Comparison of ENCODE assay signal across 12 cellular contexts in genomic region chr4:168421055-168421454, GRCh38. TPM values are rescaled to one million over a fixed set of nuclear protein-coding genes. Genes with fewer than 3 reads are reported as not detected.
DNase-seq lines count a peak whose midpoint lies in the region; ATAC-seq and TF ChIP-seq lines count a peak whose summit lies in the region.
"Had no signal": no experiment of that assay in that cellular context is flagged by ENCODE, and none has a peak within 500 bp of the region (broad histone marks: within the 10 kb centered on the region; RNA-seq: fewer than 3 reads in every experiment).

No MANE protein-coding gene starts in this region.

- H3K4me1 Mint-ChIP-seq in activated T-cell treated with anti-CD3 and anti-CD28 coated beads, Interleukin-2, amount 50 U/mL, for 24 hours (ENCODE audit: low read depth), result peaks cover 12% of the 10 kb centered on the region
- H3K4me1 Mint-ChIP-seq in CD4-positive, alpha-beta T cell (ENCODE audit: low read depth), result no peaks in the 10 kb centered on the region
- H3K4me1 Mint-ChIP-seq in activated naive CD8-positive, alpha-beta T cell treated with anti-CD3 and anti-CD28 coated beads, Interleukin-2, amount 50 U/mL, for 24 hours, result peaks cover 12% of the 10 kb centered on the region
- peaks cover 8 to 9% of the 10 kb centered on the region in 2 donors for H3K4me1 Mint-ChIP-seq in stimulated activated naive B cell treated with anti-CD40 and anti-IgM and Interleukin-4, amounts not matched to agents 10 μg/mL and 1 μg/mL and 100 μg/mL, for 72 hours

- no peak overlapping the region for H3K27ac ChIP-seq in CD4-positive, alpha-beta T cell (ENCODE audit: low read depth, low read length)

- DNase-seq in activated T-cell treated with anti-CD3 and anti-CD28 coated beads, Interleukin-2, amount 50 U/mL, for 24 hours, result no peak
- DNase-seq in activated T-cell treated with anti-CD3 and anti-CD28 coated beads for 4 hours, result no peak
- DNase-seq in CD4-positive, alpha-beta T cell, result no peak
- DNase-seq in activated naive CD8-positive, alpha-beta T cell treated with anti-CD3 and anti-CD28 coated beads, Interleukin-2, amount 50 U/mL, for 24 hours, result no peak
- DNase-seq in stimulated activated naive B cell treated with anti-CD40 and anti-IgM and Interleukin-4, amounts not matched to agents 10 μg/mL and 1 μg/mL and 100 μg/mL, for 72 hours, result no peak
- DNase-seq in GF-D8 (lab: John Stamatoyannopoulos, UW), result no peak
- DNase-seq in NCI-H1694 treated with DMSO at 0.1 percent for 48 hours (lab: John Stamatoyannopoulos, UW), result no peak
- DNase-seq: Caco-2; CD8-positive, alpha-beta memory T cell had no signal

- POLR2A ChIA-PET in CD4-positive, alpha-beta T cell (lab: Charles Lee), result no interaction called here

- peaks cover 81% of the 10 kb centered on the region for H3K36me3 Mint-ChIP-seq in activated T-cell treated with anti-CD3 and anti-CD28 coated beads, Interleukin-2, amount 50 U/mL, for 24 hours (ENCODE audit: low read depth)
- peaks cover 85% of the 10 kb centered on the region for H3K36me3 Mint-ChIP-seq in CD4-positive, alpha-beta T cell (ENCODE audit: low read depth)
- H3K36me3 Mint-ChIP-seq in activated naive CD8-positive, alpha-beta T cell treated with anti-CD3 and anti-CD28 coated beads, Interleukin-2, amount 50 U/mL, for 24 hours (ENCODE audit: low read depth), result peaks cover 30% of the 10 kb centered on the region
- H3K36me3 Mint-ChIP-seq in stimulated activated naive B cell treated with anti-CD40 and anti-IgM and Interleukin-4, amounts not matched to agents 10 μg/mL and 1 μg/mL and 100 μg/mL, for 72 hours, result peaks cover 29 to 35% of the 10 kb centered on the region in 2 donors

- H3K9me3 ChIP-seq in CD4-positive, alpha-beta T cell (ENCODE audit: control insufficient read depth, low read length), result no peaks in the 10 kb centered on the region
- H3K9me3 ChIP-seq: BE2C, Caco-2, HAP-1 had no signal

- CTCF ChIA-PET in CD4-positive, alpha-beta T cell (lab: Charles Lee), result no interaction called here

- no peaks in the 10 kb centered on the region for H3K9me3 Mint-ChIP-seq in activated T-cell treated with anti-CD3 and anti-CD28 coated beads, Interleukin-2, amount 50 U/mL, for 24 hours
- H3K9me3 Mint-ChIP-seq in CD4-positive, alpha-beta T cell, result no peaks in the 10 kb centered on the region
- H3K9me3 Mint-ChIP-seq in activated naive CD8-positive, alpha-beta T cell treated with anti-CD3 and anti-CD28 coated beads, Interleukin-2, amount 50 U/mL, for 24 hours, result no peaks in the 10 kb centered on the region
- H3K9me3 Mint-ChIP-seq in stimulated activated naive B cell treated with anti-CD40 and anti-IgM and Interleukin-4, amounts not matched to agents 10 μg/mL and 1 μg/mL and 100 μg/mL, for 72 hours, result no peaks in the 10 kb centered on the region
- H3K9me3 Mint-ChIP-seq: CD14-positive monocyte; CD8-positive, alpha-beta memory T cell had no signal

- intact Hi-C loops in CD4-positive, alpha-beta T cell (cut with DNase I, micrococcal nuclease), result no loop called here

- H3K27ac Mint-ChIP-seq in activated T-cell treated with anti-CD3 and anti-CD28 coated beads, Interleukin-2, amount 50 U/mL, for 24 hours, result peak overlapping the region; percentile 76
- peak overlapping the region; percentile 51 for H3K27ac Mint-ChIP-seq in CD4-positive, alpha-beta T cell
- H3K27ac Mint-ChIP-seq in activated naive CD8-positive, alpha-beta T cell treated with anti-CD3 and anti-CD28 coated beads, Interleukin-2, amount 50 U/mL, for 24 hours, result peak overlapping the region; percentile 47
- no peak overlapping the region for H3K27ac Mint-ChIP-seq in stimulated activated naive B cell treated with anti-CD40 and anti-IgM and Interleukin-4, amounts not matched to agents 10 μg/mL and 1 μg/mL and 100 μg/mL, for 72 hours

- no peak for TF ChIP-seq CTCF in CD4-positive, alpha-beta T cell (IDR thresholded peaks at IDR 0.05)

- no peaks in the 10 kb centered on the region for H3K27me3 ChIP-seq in CD4-positive, alpha-beta T cell (ENCODE audit: control insufficient read depth, insufficient read depth, low read length)
- H3K27me3 ChIP-seq: BE2C had no signal

- H3K4me3 Mint-ChIP-seq in activated T-cell treated with anti-CD3 and anti-CD28 coated beads, Interleukin-2, amount 50 U/mL, for 24 hours, result peak overlapping the region; percentile 25
- no peak overlapping the region for H3K4me3 Mint-ChIP-seq in CD4-positive, alpha-beta T cell
- H3K4me3 Mint-ChIP-seq in activated naive CD8-positive, alpha-beta T cell treated with anti-CD3 and anti-CD28 coated beads, Interleukin-2, amount 50 U/mL, for 24 hours, result no peak overlapping the region
- H3K4me3 Mint-ChIP-seq in stimulated activated naive B cell treated with anti-CD40 and anti-IgM and Interleukin-4, amounts not matched to agents 10 μg/mL and 1 μg/mL and 100 μg/mL, for 72 hours, result peak overlapping the region; percentile 44 to 57
- H3K4me3 Mint-ChIP-seq: CD8-positive, alpha-beta memory T cell had no signal

- no peak for ATAC-seq in CD4-positive, alpha-beta T cell (ENCODE audit: poor library complexity)
- ATAC-seq in activated naive CD8-positive, alpha-beta T cell treated with anti-CD3 and anti-CD28 coated beads, Interleukin-2, amount 50 U/mL, for 24 hours, result no peak
- ATAC-seq in stimulated activated naive B cell treated with anti-CD40 and anti-IgM and Interleukin-4, amounts not matched to agents 10 μg/mL and 1 μg/mL and 100 μg/mL, for 72 hours (replicated peaks), result no peak

- no peaks in the 10 kb centered on the region for H3K27me3 Mint-ChIP-seq in activated T-cell treated with anti-CD3 and anti-CD28 coated beads, Interleukin-2, amount 50 U/mL, for 24 hours
- H3K27me3 Mint-ChIP-seq in CD4-positive, alpha-beta T cell, result no peaks in the 10 kb centered on the region
- H3K27me3 Mint-ChIP-seq in activated naive CD8-positive, alpha-beta T cell treated with anti-CD3 and anti-CD28 coated beads, Interleukin-2, amount 50 U/mL, for 24 hours, result no peaks in the 10 kb centered on the region
- no peaks in the 10 kb centered on the region for H3K27me3 Mint-ChIP-seq in stimulated activated naive B cell treated with anti-CD40 and anti-IgM and Interleukin-4, amounts not matched to agents 10 μg/mL and 1 μg/mL and 100 μg/mL, for 72 hours
- H3K27me3 Mint-ChIP-seq: CD8-positive, alpha-beta memory T cell had no signal

RNA-seq across cellular contexts. Expression of gene DDX60L, which starts 59.2 kb away (rescaled TPM):
- 10 to 100 TPM; 29.3 to 29.6 TPM for total RNA-seq in CD4-positive, alpha-beta T cell

Comparison
In these comparisons a context has a peak if more than half of its experiments do, and no peak if none do; other contexts are left out.
1. H3K4me3 Mint-ChIP-seq: peak in activated T-cell treated with anti-CD3 and anti-CD28 coated beads, Interleukin-2, amount 50 U/mL, for 24 hours (single experiment) and stimulated activated naive B cell treated with anti-CD40 and anti-IgM and Interleukin-4, amounts not matched to agents 10 μg/mL and 1 μg/mL and 100 μg/mL, for 72 hours (2 of 2); none in CD4-positive, alpha-beta T cell (single experiment) and activated naive CD8-positive, alpha-beta T cell treated with anti-CD3 and anti-CD28 coated beads, Interleukin-2, amount 50 U/mL, for 24 hours (single experiment).